8 cellular contexts compared by ENCODE assay signal in the genomic region with DNA sequence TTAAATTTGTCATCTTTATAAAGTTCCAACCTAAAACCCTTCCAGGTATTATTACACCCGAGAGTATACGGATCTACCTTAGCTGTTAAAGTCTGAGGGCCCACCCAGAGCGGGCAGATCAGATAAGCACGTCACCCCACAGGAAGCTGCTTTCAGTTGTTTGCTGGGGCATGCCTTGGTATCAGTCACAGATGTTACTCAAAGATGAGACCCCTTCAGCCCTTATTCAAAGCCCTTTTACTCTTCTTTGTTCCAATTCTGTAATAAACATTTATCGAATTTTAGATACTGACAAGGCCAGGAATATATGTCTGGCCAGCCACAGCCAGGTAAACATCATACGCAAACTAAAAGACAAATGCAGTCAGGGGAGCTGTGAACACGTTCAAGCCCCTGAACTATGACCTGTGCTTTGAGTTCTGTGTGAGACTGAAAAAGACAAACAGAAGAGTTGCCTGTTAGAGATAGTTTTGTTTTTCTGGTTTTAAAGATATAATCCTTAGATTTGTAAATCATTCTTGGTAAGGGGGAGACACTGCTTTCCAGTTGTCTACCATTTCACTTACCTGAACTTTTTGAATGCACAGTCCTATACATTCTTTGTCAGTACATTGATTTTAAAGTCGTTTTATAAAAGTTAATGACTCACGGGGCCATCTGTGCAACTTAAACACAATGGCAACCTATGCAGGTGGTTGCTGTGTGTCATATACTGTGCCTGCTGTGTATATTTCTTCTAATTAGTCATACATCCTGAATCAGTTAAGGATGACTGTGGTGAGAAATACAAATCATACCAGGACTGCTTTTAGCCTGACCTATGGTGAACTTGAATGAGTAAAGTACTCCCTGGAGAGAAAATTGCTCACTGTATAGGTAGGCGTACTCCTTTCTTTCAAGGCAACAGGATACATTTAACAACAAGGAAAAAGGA.
DNase-seq lines count a peak whose midpoint lies in the region; ATAC-seq and TF ChIP-seq lines count a peak whose summit lies in the region.

No MANE protein-coding gene starts in this region.

- CTCF ChIA-PET in activated naive CD4-positive, alpha-beta T cell treated with anti-CD3 and anti-CD28 coated beads, Interleukin-2, amount 10 ng/mL, durations not matched to agents 7 days and 5 days (lab: Charles Lee): no interaction called here

- peaks cover 28% of the 10 kb centered on the region for H3K4me1 ChIP-seq in mesodermal cell (ENCODE audit: control insufficient read depth, insufficient read depth, low read length, poor library complexity, severe bottlenecking)

- no peaks in the 10 kb centered on the region for H3K36me3 Mint-ChIP-seq in activated naive CD4-positive, alpha-beta T cell treated with anti-CD3 and anti-CD28 coated beads, Interleukin-2, amount 10 ng/mL, durations not matched to agents 7 days and 5 days

- H3K9me3 ChIP-seq in mesodermal cell (ENCODE audit: control insufficient read depth, low read length): peaks cover 7% of the 10 kb centered on the region

- H3K4me3 ChIP-seq in GM12864 (ENCODE audit: low read depth, low read length): no peak overlapping the region
- no peak overlapping the region for H3K4me3 ChIP-seq in mesodermal cell (ENCODE audit: extremely low read depth, insufficient read depth, low read length, poor library complexity, severe bottlenecking)

- peak overlapping the region; percentile 78 for H3K27ac ChIP-seq in mesodermal cell (ENCODE audit: low read depth, low read length, severe bottlenecking)

- H3K27ac Mint-ChIP-seq in activated naive CD4-positive, alpha-beta T cell treated with anti-CD3 and anti-CD28 coated beads, Interleukin-2, amount 10 ng/mL, durations not matched to agents 7 days and 5 days: peak overlapping the region; percentile 38

- no peaks in the 10 kb centered on the region for H3K9me3 Mint-ChIP-seq in activated naive CD4-positive, alpha-beta T cell treated with anti-CD3 and anti-CD28 coated beads, Interleukin-2, amount 10 ng/mL, durations not matched to agents 7 days and 5 days

- H3K4me1 Mint-ChIP-seq in activated naive CD4-positive, alpha-beta T cell treated with anti-CD3 and anti-CD28 coated beads, Interleukin-2, amount 10 ng/mL, durations not matched to agents 7 days and 5 days: peaks cover 16% of the 10 kb centered on the region

- no peak for TF ChIP-seq CTCF in GM12864 (IDR thresholded peaks at IDR 0.05; ENCODE audit: low read depth, low read length, missing control alignments)

- no peaks in the 10 kb centered on the region for H3K27me3 Mint-ChIP-seq in activated naive CD4-positive, alpha-beta T cell treated with anti-CD3 and anti-CD28 coated beads, Interleukin-2, amount 10 ng/mL, durations not matched to agents 7 days and 5 days

- DNase-seq in GM12864 (ENCODE audit: low read depth): peak; percentile 35
- peak; percentile 100 for DNase-seq in HT1080 (ENCODE audit: low read depth)
- no peak for DNase-seq in activated naive CD4-positive, alpha-beta T cell treated with anti-CD3 and anti-CD28 coated beads, Interleukin-2, amount 10 ng/mL, durations not matched to agents 7 days and 5 days
- DNase-seq in NOMO-1 treated with dmso at 0.1 percent for 144 hours (lab: John Stamatoyannopoulos, UW; ENCODE audit: unreplicated experiment): no peak
- DNase-seq in NCI-H1930 (lab: John Stamatoyannopoulos, UW): no peak
- no peak for DNase-seq in HK-2 (ENCODE audit: unreplicated experiment)

- H3K4me3 Mint-ChIP-seq in activated naive CD4-positive, alpha-beta T cell treated with anti-CD3 and anti-CD28 coated beads, Interleukin-2, amount 10 ng/mL, durations not matched to agents 7 days and 5 days: no peak overlapping the region

- 82% methylated on average over 7 of the region's 10 CpGs for WGBS in mesodermal cell (ENCODE audit: insufficient coverage in 2 of 2), 2 experiments

- ATAC-seq in GM21576 (IDR thresholded peaks at IDR 0.05; ENCODE audit: unreplicated experiment): peak; percentile 97

- no peaks in the 10 kb centered on the region for H3K36me3 ChIP-seq in mesodermal cell (ENCODE audit: control insufficient read depth, insufficient read depth, low read length)

Comparison
In these comparisons a context has a peak if more than half of its experiments do, and no peak if none do; other contexts are left out.
1. DNase-seq: peak in GM12864 (single experiment) and HT1080 (single experiment); none in activated naive CD4-positive, alpha-beta T cell treated with anti-CD3 and anti-CD28 coated beads, Interleukin-2, amount 10 ng/mL, durations not matched to agents 7 days and 5 days (single experiment), NOMO-1 treated with dmso at 0.1 percent for 144 hours (single experiment), NCI-H1930 (0 of 2) and HK-2 (single experiment).